10 cellular contexts compared by ENCODE assay signal in genomic region chr17:61403846-61404701, GRCh38. TPM values are rescaled to one million over a fixed set of nuclear protein-coding genes. Genes with fewer than 3 reads are reported as not detected.
DNase-seq lines count a peak whose midpoint lies in the region; ATAC-seq and TF ChIP-seq lines count a peak whose summit lies in the region.
"Had no signal": no experiment of that assay in that cellular context is flagged by ENCODE, and none has a peak within 500 bp of the region (broad histone marks: within the 10 kb centered on the region; RNA-seq: fewer than 3 reads in every experiment).

No MANE protein-coding gene starts in this region.

- no peaks in the 10 kb centered on the region for H3K36me3 Mint-ChIP-seq in CD8-positive, alpha-beta T cell
- H3K36me3 Mint-ChIP-seq in activated T-helper 2 cell treated with anti-CD3 and anti-CD28 coated beads, Interferon-gamma antibody, Interleukin-2, Interleukin-4, amounts not matched to agents 10 μg/mL and 5 μg/mL and 100 μg/mL, durations not matched to agents 14 hours and 24 hours and 36 hours (ENCODE audit: low read depth), result no peaks in the 10 kb centered on the region

- ATAC-seq in CD8-positive, alpha-beta T cell, result no peak

- no peak overlapping the region for H4K91ac ChIP-seq in trophoblast cell (ENCODE audit: low read depth, low read length)

- H2BK5ac ChIP-seq in trophoblast cell (ENCODE audit: low read depth, low read length, poor library complexity), result no peak overlapping the region

- intact Hi-C loops in CD8-positive, alpha-beta T cell (cut with DNase I, micrococcal nuclease), result no loop called here
- intact Hi-C loops in esophagus squamous epithelium (cut with DNase I), result no loop called here
- intact Hi-C loops in activated T-helper 2 cell treated with anti-CD3 and anti-CD28 coated beads, Interferon-gamma antibody, Interleukin-2, Interleukin-4, amounts not matched to agents 10 μg/mL and 5 μg/mL and 100 μg/mL, durations not matched to agents 14 hours and 24 hours and 36 hours (cut with micrococcal nuclease), result loop anchor here (1.0 kb wide), 1 partner anchor 50 kb away; no protein-coding TSS in a partner anchor

- peak overlapping the region; percentile 11 for H3K4me3 ChIP-seq in CD8-positive, alpha-beta T cell (ENCODE audit: low read depth, low read length)
- H3K4me3 ChIP-seq in esophagus squamous epithelium, result peak overlapping the region; percentile 38 to 81 (median 53)
- no peak overlapping the region for H3K4me3 ChIP-seq in trophoblast cell (ENCODE audit: low read depth, low read length)

- DNase-seq in CD8-positive, alpha-beta T cell, result no peak
- DNase-seq in RWPE1 (ENCODE audit: low spot score), result peak; percentile 38
- DNase-seq in esophagus squamous epithelium (lab: John Stamatoyannopoulos, UW), result no peak
- DNase-seq in trophoblast cell, result no peak
- DNase-seq in activated T-helper 2 cell treated with anti-CD3 and anti-CD28 coated beads, Interferon-gamma antibody, Interleukin-2, Interleukin-4, amounts not matched to agents 10 μg/mL and 5 μg/mL and 100 μg/mL, durations not matched to agents 14 hours and 24 hours and 36 hours (ENCODE audit: low spot score), result no peak
- no peak for DNase-seq in HPDE6-E6E7 (ENCODE audit: extremely low spot score)
- DNase-seq in DMS153 treated with DMSO at 0.1 percent for 48 hours (lab: John Stamatoyannopoulos, UW; ENCODE audit: unreplicated experiment), result no peak
- DNase-seq in activated gamma-delta T cell (lab: John Stamatoyannopoulos, UW), result no peak

- H3K27me3 Mint-ChIP-seq in CD8-positive, alpha-beta T cell (ENCODE audit: low read depth), result peaks cover 62% of the 10 kb centered on the region
- peaks cover 71% of the 10 kb centered on the region for H3K27me3 Mint-ChIP-seq in activated T-helper 2 cell treated with anti-CD3 and anti-CD28 coated beads, Interferon-gamma antibody, Interleukin-2, Interleukin-4, amounts not matched to agents 10 μg/mL and 5 μg/mL and 100 μg/mL, durations not matched to agents 14 hours and 24 hours and 36 hours (ENCODE audit: low read depth)

- no peak for TF ChIP-seq CTCF in CD8-positive, alpha-beta T cell (IDR thresholded peaks at IDR 0.05)
- TF ChIP-seq CTCF in RWPE1 (conservative IDR thresholded peaks at IDR 0.05; ENCODE audit: low read depth) (no peak), esophagus squamous epithelium (IDR thresholded peaks at IDR 0.05) (peak in 2 of 6 experiments; percentile 10 to 18)

- TF ChIP-seq POLR2A in esophagus squamous epithelium (IDR thresholded peaks at IDR 0.05), result no peak

- H3K14ac ChIP-seq in trophoblast cell (ENCODE audit: low read length), result no peak overlapping the region

- POLR2A ChIA-PET in CD8-positive, alpha-beta T cell (lab: Charles Lee), result no interaction called here
- POLR2A ChIA-PET in RWPE1 (lab: Yijun Ruan, JAX; ENCODE audit: low non-redundant PET), result no interaction called here

- H3K9me3 ChIP-seq in CD8-positive, alpha-beta T cell (ENCODE audit: low read length), result no peaks in the 10 kb centered on the region
- H3K9me3 ChIP-seq in esophagus squamous epithelium (no peaks in the 10 kb centered on the region), trophoblast cell (ENCODE audit: insufficient read depth, low read depth, low read length) (peaks cover 15% of the 10 kb centered on the region)

- CTCF ChIA-PET in CD8-positive, alpha-beta T cell (lab: Charles Lee), result interaction anchor here (0.8 to 1.0 kb wide), 2 partner anchors 13 to 14 kb away, joined by 3 read pairs; no protein-coding TSS in a partner anchor
- CTCF ChIA-PET in RWPE1 (lab: Yijun Ruan, JAX), result no interaction called here

- no peak overlapping the region for H2AFZ ChIP-seq in trophoblast cell (ENCODE audit: insufficient read depth, low read length, poor library complexity)

- peaks cover 2% of the 10 kb centered on the region for H3K79me1 ChIP-seq in trophoblast cell (ENCODE audit: low read length)

- no peak overlapping the region for H2BK120ac ChIP-seq in trophoblast cell (ENCODE audit: insufficient read depth, low read length, poor library complexity)

- H4K8ac ChIP-seq in trophoblast cell (ENCODE audit: low read depth, low read length), result no peak overlapping the region

- H2BK12ac ChIP-seq in trophoblast cell (ENCODE audit: low read length), result no peak overlapping the region

- peaks cover 58% of the 10 kb centered on the region for H3K4me1 ChIP-seq in CD8-positive, alpha-beta T cell (ENCODE audit: insufficient read depth, low read length)
- H3K4me1 ChIP-seq in esophagus squamous epithelium (peaks cover 38 to 94% (median 39%) of the 10 kb centered on the region in 3 donors), trophoblast cell (ENCODE audit: control insufficient read depth in 1 of 2, insufficient read depth in 2 of 2, low read length in 2 of 2) (peaks cover 11 to 31% of the 10 kb centered on the region in 2 experiments)

- no peak overlapping the region for H3K23ac ChIP-seq in trophoblast cell (ENCODE audit: low read length)

- H3K79me2 ChIP-seq in trophoblast cell (ENCODE audit: control insufficient read depth, insufficient read depth, low read length, poor library complexity), result no peaks in the 10 kb centered on the region

- no peaks in the 10 kb centered on the region for H3K9me3 Mint-ChIP-seq in CD8-positive, alpha-beta T cell
- H3K9me3 Mint-ChIP-seq in activated T-helper 2 cell treated with anti-CD3 and anti-CD28 coated beads, Interferon-gamma antibody, Interleukin-2, Interleukin-4, amounts not matched to agents 10 μg/mL and 5 μg/mL and 100 μg/mL, durations not matched to agents 14 hours and 24 hours and 36 hours, result no peaks in the 10 kb centered on the region

- H3K27ac Mint-ChIP-seq in CD8-positive, alpha-beta T cell, result no peak overlapping the region
- H3K27ac Mint-ChIP-seq in activated T-helper 2 cell treated with anti-CD3 and anti-CD28 coated beads, Interferon-gamma antibody, Interleukin-2, Interleukin-4, amounts not matched to agents 10 μg/mL and 5 μg/mL and 100 μg/mL, durations not matched to agents 14 hours and 24 hours and 36 hours, result no peak overlapping the region

- peaks cover 43% of the 10 kb centered on the region for H3K4me1 Mint-ChIP-seq in CD8-positive, alpha-beta T cell (ENCODE audit: low read depth)
- H3K4me1 Mint-ChIP-seq in activated T-helper 2 cell treated with anti-CD3 and anti-CD28 coated beads, Interferon-gamma antibody, Interleukin-2, Interleukin-4, amounts not matched to agents 10 μg/mL and 5 μg/mL and 100 μg/mL, durations not matched to agents 14 hours and 24 hours and 36 hours (ENCODE audit: low read depth), result peaks cover 16% of the 10 kb centered on the region

- WGBS in esophagus squamous epithelium, 2 donors, result 16 to 20% methylated on average over 2 to 12 of the region's 71 CpGs
- no CpG with 5 or more reads among the region's 71 CpGs for whole genome bisulfite sequencing in trophoblast cell (ENCODE audit: extremely low coverage, insufficient coverage, insufficient read length)

- peak overlapping the region; percentile 53 for H3K4me2 ChIP-seq in trophoblast cell (ENCODE audit: low read length)

- H3K27me3 ChIP-seq in CD8-positive, alpha-beta T cell (ENCODE audit: insufficient read depth, low read length), result peaks cover 66% of the 10 kb centered on the region
- H3K27me3 ChIP-seq in esophagus squamous epithelium, result peaks cover 26 to 100% (median 40%) of the 10 kb centered on the region in 4 donors
- H3K27me3 ChIP-seq in trophoblast cell (ENCODE audit: insufficient read depth, low read length), result peaks cover 86% of the 10 kb centered on the region

- H4K12ac ChIP-seq in trophoblast cell (ENCODE audit: low read depth, low read length), result no peak overlapping the region

- no peak overlapping the region for H2AK5ac ChIP-seq in trophoblast cell (ENCODE audit: low read length)

- no peak overlapping the region for H3K9ac ChIP-seq in trophoblast cell (ENCODE audit: low read length)

- no peaks in the 10 kb centered on the region for H3K36me3 ChIP-seq in CD8-positive, alpha-beta T cell (ENCODE audit: insufficient read depth, low read length)
- peaks cover 0 to 14% (median 0%) of the 10 kb centered on the region in 3 donors for H3K36me3 ChIP-seq in esophagus squamous epithelium
- no peaks in the 10 kb centered on the region for H3K36me3 ChIP-seq in trophoblast cell (ENCODE audit: control insufficient read depth in 1 of 2, insufficient read depth in 2 of 2, low read length in 2 of 2)

- H3K18ac ChIP-seq in trophoblast cell (ENCODE audit: low read length), result no peak overlapping the region

- no peak overlapping the region for H3K27ac ChIP-seq in CD8-positive, alpha-beta T cell (ENCODE audit: low read depth, low read length)
- H3K27ac ChIP-seq in RWPE1 (peak overlapping the region; percentile 2; the same call in 1 of the 2 replicates), esophagus squamous epithelium (peak overlapping the region; percentile 79 to 91 (median 84)), trophoblast cell (ENCODE audit: low read depth, low read length) (no peak overlapping the region)

- H3K4me3 Mint-ChIP-seq in CD8-positive, alpha-beta T cell, result peak overlapping the region; percentile 73
- H3K4me3 Mint-ChIP-seq in activated T-helper 2 cell treated with anti-CD3 and anti-CD28 coated beads, Interferon-gamma antibody, Interleukin-2, Interleukin-4, amounts not matched to agents 10 μg/mL and 5 μg/mL and 100 μg/mL, durations not matched to agents 14 hours and 24 hours and 36 hours (ENCODE audit: low read depth), result no peak overlapping the region

- no peak overlapping the region for H3K4ac ChIP-seq in trophoblast cell (ENCODE audit: low read depth, low read length)

RNA-seq across cellular contexts. Expression of gene TBX2, which starts 4.4 kb away (rescaled TPM):
- total RNA-seq in CD8-positive, alpha-beta T cell, result not detected
- total RNA-seq in esophagus squamous epithelium, result 10 to 100 TPM in 1 of 4 donors, 1 to 10 TPM in 3; 2.2 to 13.4 (median 4.2) TPM
- 2.7 and 3.0 TPM in 2 replicates for polyA plus RNA-seq in trophoblast cell (2013)
- 0.14 and 0.21 TPM in 2 replicates for total RNA-seq in activated T-helper 2 cell treated with anti-CD3 and anti-CD28 coated beads, Interferon-gamma antibody, Interleukin-2, Interleukin-4, amounts not matched to agents 10 μg/mL and 5 μg/mL and 100 μg/mL, durations not matched to agents 14 hours and 24 hours and 36 hours
- total RNA-seq: T-helper 1 cell treated with Interleukin-12 subunit alpha and Interleukin-12 subunit beta and Interleukin-4 antibody, amounts not matched to agents 30 ng/mL and 1 ng/mL, for 36 hours had no signal

RNA-seq across cellular contexts. Expression of gene TBX4, which starts 48.1 kb away (rescaled TPM):
- not detected for total RNA-seq in CD8-positive, alpha-beta T cell
- not detected for total RNA-seq in esophagus squamous epithelium
- 0.93 and 0.97 TPM in 2 replicates for polyA plus RNA-seq in trophoblast cell (2013)
- total RNA-seq in activated T-helper 2 cell treated with anti-CD3 and anti-CD28 coated beads, Interferon-gamma antibody, Interleukin-2, Interleukin-4, amounts not matched to agents 10 μg/mL and 5 μg/mL and 100 μg/mL, durations not matched to agents 14 hours and 24 hours and 36 hours, result not detected in 2 replicates
- total RNA-seq: HT-29; T-helper 1 cell treated with Interleukin-12 subunit alpha and Interleukin-12 subunit beta and Interleukin-4 antibody, amounts not matched to agents 30 ng/mL and 1 ng/mL, for 36 hours had no signal

Comparison
In these comparisons a context has a peak if more than half of its experiments do, and no peak if none do; other contexts are left out.
1. H3K27ac ChIP-seq: peak in RWPE1 (single experiment) and esophagus squamous epithelium (4 of 4); none in CD8-positive, alpha-beta T cell (single experiment) and trophoblast cell (single experiment).